Comparison of ENCODE assay signal across 1 cellular context in genomic region chr10:87868277-87868676, GRCh38.
TF ChIP-seq lines count a peak whose summit lies in the region.

No MANE protein-coding gene starts in this region.

TF ChIP-seq in IMR-90, 13 proteins besides CTCF, POLR2A, EP300 and RAD21:
- no peak for TF ChIP-seq RFX5 (IDR thresholded peaks at IDR 0.05; ENCODE audit: low read depth, low read length)
- TF ChIP-seq MAFK (IDR thresholded peaks at IDR 0.05; ENCODE audit: low read depth, low read length), result no peak
- TF ChIP-seq BHLHE40 (IDR thresholded peaks at IDR 0.05; ENCODE audit: low read depth, low read length), result no peak
- TF ChIP-seq, protein P1, sequence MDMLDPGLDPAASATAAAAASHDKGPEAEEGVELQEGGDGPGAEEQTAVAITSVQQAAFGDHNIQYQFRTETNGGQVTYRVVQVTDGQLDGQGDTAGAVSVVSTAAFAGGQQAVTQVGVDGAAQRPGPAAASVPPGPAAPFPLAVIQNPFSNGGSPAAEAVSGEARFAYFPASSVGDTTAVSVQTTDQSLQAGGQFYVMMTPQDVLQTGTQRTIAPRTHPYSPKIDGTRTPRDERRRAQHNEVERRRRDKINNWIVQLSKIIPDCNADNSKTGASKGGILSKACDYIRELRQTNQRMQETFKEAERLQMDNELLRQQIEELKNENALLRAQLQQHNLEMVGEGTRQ (IDR thresholded peaks at IDR 0.05; ENCODE audit: low read depth, low read length), result no peak
- TF ChIP-seq SMC3 (IDR thresholded peaks at IDR 0.05; ENCODE audit: low read depth, low read length), result no peak
- TF ChIP-seq CHD1 (IDR thresholded peaks at IDR 0.05; ENCODE audit: low read depth, low read length), result no peak
- TF ChIP-seq CEBPB (IDR thresholded peaks at IDR 0.05; ENCODE audit: low read depth, low read length), result no peak
- TF ChIP-seq MAZ (IDR thresholded peaks at IDR 0.05; ENCODE audit: borderline replicate concordance, low read depth, low read length), result no peak
- TF ChIP-seq, protein P2, sequence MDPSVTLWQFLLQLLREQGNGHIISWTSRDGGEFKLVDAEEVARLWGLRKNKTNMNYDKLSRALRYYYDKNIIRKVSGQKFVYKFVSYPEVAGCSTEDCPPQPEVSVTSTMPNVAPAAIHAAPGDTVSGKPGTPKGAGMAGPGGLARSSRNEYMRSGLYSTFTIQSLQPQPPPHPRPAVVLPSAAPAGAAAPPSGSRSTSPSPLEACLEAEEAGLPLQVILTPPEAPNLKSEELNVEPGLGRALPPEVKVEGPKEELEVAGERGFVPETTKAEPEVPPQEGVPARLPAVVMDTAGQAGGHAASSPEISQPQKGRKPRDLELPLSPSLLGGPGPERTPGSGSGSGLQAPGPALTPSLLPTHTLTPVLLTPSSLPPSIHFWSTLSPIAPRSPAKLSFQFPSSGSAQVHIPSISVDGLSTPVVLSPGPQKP (IDR thresholded peaks at IDR 0.05; ENCODE audit: borderline replicate concordance, low read depth, low read length), result no peak
- no peak for TF ChIP-seq RCOR1 (IDR thresholded peaks at IDR 0.05; ENCODE audit: insufficient replicate concordance, low read length)
